9 cellular contexts compared by ENCODE assay signal in the genomic region with DNA sequence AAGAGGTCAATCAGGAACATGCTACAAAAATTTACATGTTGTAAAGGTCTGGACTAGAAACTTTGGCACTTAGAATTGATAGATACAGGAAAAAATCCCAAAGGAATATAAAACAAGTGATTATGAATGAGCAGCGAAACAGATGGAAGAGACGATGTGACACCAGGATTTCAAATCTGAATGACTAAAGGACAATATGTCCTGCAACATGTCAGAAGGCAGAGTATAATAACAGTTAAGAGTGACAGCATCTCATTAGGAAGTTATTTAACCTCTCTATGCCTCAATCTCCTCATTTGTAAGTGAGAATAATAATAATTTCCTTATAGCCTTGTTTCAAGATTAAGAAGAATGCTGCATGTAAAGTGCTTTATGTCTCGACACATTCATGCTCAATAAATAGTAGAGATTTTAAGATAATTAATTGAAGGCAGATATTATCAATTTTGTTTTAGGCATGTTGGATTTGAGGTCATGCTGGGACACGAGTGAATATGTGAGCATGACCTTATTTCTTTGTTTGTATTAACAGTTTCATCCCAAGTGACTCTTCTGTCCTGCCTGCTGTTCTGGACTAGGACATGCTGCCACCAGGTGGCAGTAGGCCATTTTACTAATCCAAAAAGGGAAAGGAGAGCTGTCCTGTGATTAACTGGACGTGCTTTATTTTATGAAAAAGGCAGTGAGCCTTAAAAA. TPM values are rescaled to one million over a fixed set of nuclear protein-coding genes. Genes with fewer than 3 reads are reported as not detected.
DNase-seq lines count a peak whose midpoint lies in the region; ATAC-seq lines count a peak whose summit lies in the region.
"Had no signal": no experiment of that assay in that cellular context is flagged by ENCODE, and none has a peak within 500 bp of the region (broad histone marks: within the 10 kb centered on the region; RNA-seq: fewer than 3 reads in every experiment).

No MANE protein-coding gene starts in this region.

- H3K9ac ChIP-seq in Karpas-422 (ENCODE audit: low read length): no peak overlapping the region

- intact Hi-C loops in left cardiac atrium (cut with DNase I): loop anchor here (1.0 to 10.0 kb wide), 2 partner anchors 84 to 87 kb away; no protein-coding TSS in a partner anchor

- H3K9me2 ChIP-seq in Karpas-422 (replicated peaks; ENCODE audit: insufficient read depth, low read length): no peaks in the 10 kb centered on the region

- no peak overlapping the region for H3K27ac Mint-ChIP-seq in activated naive CD8-positive, alpha-beta T cell treated with anti-CD3 and anti-CD28 coated beads, Interleukin-2, amount 50 U/mL, for 24 hours

- no peak overlapping the region for H2AFZ ChIP-seq in Karpas-422 (ENCODE audit: low read length)

- no peaks in the 10 kb centered on the region for H3K27me3 ChIP-seq in Karpas-422 (ENCODE audit: low read length)

- no peak overlapping the region for H3K4me3 ChIP-seq in Karpas-422 (ENCODE audit: low read length)

- H3K4me1 ChIP-seq in Karpas-422 (ENCODE audit: low read length): no peaks in the 10 kb centered on the region

- peaks cover 14% of the 10 kb centered on the region for H3K4me1 Mint-ChIP-seq in activated naive CD8-positive, alpha-beta T cell treated with anti-CD3 and anti-CD28 coated beads, Interleukin-2, amount 50 U/mL, for 24 hours

- H3K4me2 ChIP-seq in Karpas-422 (ENCODE audit: low read depth, low read length, poor library complexity, severe bottlenecking): no peak overlapping the region

- H3K9me3 Mint-ChIP-seq in activated naive CD8-positive, alpha-beta T cell treated with anti-CD3 and anti-CD28 coated beads, Interleukin-2, amount 50 U/mL, for 24 hours: no peaks in the 10 kb centered on the region
- H3K9me3 Mint-ChIP-seq: activated naive CD4-positive, alpha-beta T cell treated with anti-CD3 and anti-CD28 coated beads, Interleukin-2, amount 50 U/mL, for 24 hours had no signal

- DNase-seq in DMS153 (lab: John Stamatoyannopoulos, UW) (peak; percentile 66), Karpas-422 (peak; percentile 81), SHP77 (lab: John Stamatoyannopoulos, UW) (peak; percentile 58 to 59), left cardiac atrium (peak; percentile 78), putamen (ENCODE audit: low spot score) (peak; percentile 87), GM19238 (ENCODE audit: insufficient read length, low spot score) (no peak)
- peak; percentile 58 for DNase-seq in activated naive CD8-positive, alpha-beta T cell treated with anti-CD3 and anti-CD28 coated beads, Interleukin-2, amount 50 U/mL, for 24 hours

- H3K36me3 ChIP-seq in Karpas-422 (ENCODE audit: insufficient read depth, low read length): no peaks in the 10 kb centered on the region

- H3K27me3 Mint-ChIP-seq in activated naive CD8-positive, alpha-beta T cell treated with anti-CD3 and anti-CD28 coated beads, Interleukin-2, amount 50 U/mL, for 24 hours: peaks cover 5% of the 10 kb centered on the region

- ATAC-seq in GM21423 (IDR thresholded peaks at IDR 0.05; ENCODE audit: unreplicated experiment): peak; percentile 35
- no peak for ATAC-seq in activated naive CD8-positive, alpha-beta T cell treated with anti-CD3 and anti-CD28 coated beads, Interleukin-2, amount 50 U/mL, for 24 hours
- ATAC-seq in left cardiac atrium: peak; percentile 67 to 87

- no peaks in the 10 kb centered on the region for H3K79me2 ChIP-seq in Karpas-422 (ENCODE audit: low read length)

- no peaks in the 10 kb centered on the region for H4K20me1 ChIP-seq in Karpas-422 (ENCODE audit: insufficient read depth, low read depth, low read length)

- no peaks in the 10 kb centered on the region for H3K36me3 Mint-ChIP-seq in activated naive CD8-positive, alpha-beta T cell treated with anti-CD3 and anti-CD28 coated beads, Interleukin-2, amount 50 U/mL, for 24 hours (ENCODE audit: low read depth)
- H3K36me3 Mint-ChIP-seq: activated naive CD4-positive, alpha-beta T cell treated with anti-CD3 and anti-CD28 coated beads, Interleukin-2, amount 50 U/mL, for 24 hours had no signal

- H3K4me3 Mint-ChIP-seq in activated naive CD8-positive, alpha-beta T cell treated with anti-CD3 and anti-CD28 coated beads, Interleukin-2, amount 50 U/mL, for 24 hours: no peak overlapping the region
- H3K4me3 Mint-ChIP-seq: activated naive CD4-positive, alpha-beta T cell treated with anti-CD3 and anti-CD28 coated beads, Interleukin-2, amount 50 U/mL, for 24 hours had no signal

- no peak overlapping the region for H3K27ac ChIP-seq in Karpas-422 (ENCODE audit: low read length)

- H3K9me3 ChIP-seq in Karpas-422 (ENCODE audit: low read length): no peaks in the 10 kb centered on the region

RNA-seq across cellular contexts. Expression of a gene that starts 50.1 kb away (rescaled TPM):
- not detected in 2 replicates for total RNA-seq in Karpas-422 (2014; rRNA removed; shearing (Covaris generic); ENCODE audit: low replicate concordance)
- total RNA-seq in left cardiac atrium: 1 to 10 TPM; 4.0 to 4.8 TPM
